In genomic region chr13:46354143-46355087, GRCh38 we compare ENCODE assay signal across 8 cellular contexts. TPM values are rescaled to one million over a fixed set of nuclear protein-coding genes. Genes with fewer than 3 reads are reported as not detected.
DNase-seq lines count a peak whose midpoint lies in the region; ATAC-seq and TF ChIP-seq lines count a peak whose summit lies in the region.

No MANE protein-coding gene starts in this region.

- no peaks in the 10 kb centered on the region for H3K4me1 ChIP-seq in colonic mucosa

- intact Hi-C loops in colonic mucosa (cut with DNase I): no loop called here

- DNase-seq in SKM-1 treated with dmso at 0.1 percent for 144 hours (lab: John Stamatoyannopoulos, UW; ENCODE audit: unreplicated experiment): peak; percentile 15
- no peak for DNase-seq in SKM-1 (lab: John Stamatoyannopoulos, UW; ENCODE audit: unreplicated experiment)
- peak; percentile 93 to 94 for DNase-seq in Kasumi-1 (lab: John Stamatoyannopoulos, UW)
- DNase-seq in astrocyte of the cerebellum (ENCODE audit: low read depth): peak; percentile 94
- DNase-seq in renal cortical epithelial cell (ENCODE audit: low read depth): peak; percentile 98
- DNase-seq in colonic mucosa: no peak
- DNase-seq in UCSD-AML1 (lab: John Stamatoyannopoulos, UW; ENCODE audit: unreplicated experiment): no peak

- no peak overlapping the region for H3K9ac ChIP-seq in colonic mucosa (ENCODE audit: low read depth in 2 of 2, low read length in 2 of 2)

- ATAC-seq in GM21786 (IDR thresholded peaks at IDR 0.05; ENCODE audit: unreplicated experiment): no peak

- in situ Hi-C loops in astrocyte of the cerebellum (cut with HindIII; ENCODE audit: low sequenced_read_pairs): no loop called here

- peaks cover 4% of the 10 kb centered on the region for H3K36me3 ChIP-seq in colonic mucosa

- TF ChIP-seq CTCF in astrocyte of the cerebellum (IDR thresholded peaks at IDR 0.05; ENCODE audit: low read depth, low read length, missing control alignments) (no peak), colonic mucosa (IDR thresholded peaks at IDR 0.05) (no peak)

- H3K4me3 ChIP-seq in astrocyte of the cerebellum (ENCODE audit: low read depth, low read length) (no peak overlapping the region), colonic mucosa (no peak overlapping the region)

- no peaks in the 10 kb centered on the region for H3K9me3 ChIP-seq in colonic mucosa

- H3K27ac ChIP-seq in colonic mucosa: no peak overlapping the region

- no peaks in the 10 kb centered on the region for H3K27me3 ChIP-seq in colonic mucosa

RNA-seq across cellular contexts. Expression of gene RUBCNL, which starts 32.6 kb away (rescaled TPM):
- 0.10 and 0.52 TPM in 2 replicates for total RNA-seq in renal cortical epithelial cell
- total RNA-seq in colonic mucosa: 10 to 100 TPM; 25.6 to 29.1 TPM

Comparison
In these comparisons a context has a peak if more than half of its experiments do, and no peak if none do; other contexts are left out.
1. DNase-seq: peak in SKM-1 treated with dmso at 0.1 percent for 144 hours (single experiment), Kasumi-1 (2 of 2), astrocyte of the cerebellum (single experiment) and renal cortical epithelial cell (single experiment); none in SKM-1 (single experiment), colonic mucosa (single experiment) and UCSD-AML1 (single experiment).
2. RNA of gene RUBCNL, which starts 32.6 kb away (total RNA-seq): 25.6 to 29.1 TPM in colonic mucosa; 0.10 to 0.52 TPM in renal cortical epithelial cell; every median in the first group is over 10 times any median in the second.